In the genomic region with DNA sequence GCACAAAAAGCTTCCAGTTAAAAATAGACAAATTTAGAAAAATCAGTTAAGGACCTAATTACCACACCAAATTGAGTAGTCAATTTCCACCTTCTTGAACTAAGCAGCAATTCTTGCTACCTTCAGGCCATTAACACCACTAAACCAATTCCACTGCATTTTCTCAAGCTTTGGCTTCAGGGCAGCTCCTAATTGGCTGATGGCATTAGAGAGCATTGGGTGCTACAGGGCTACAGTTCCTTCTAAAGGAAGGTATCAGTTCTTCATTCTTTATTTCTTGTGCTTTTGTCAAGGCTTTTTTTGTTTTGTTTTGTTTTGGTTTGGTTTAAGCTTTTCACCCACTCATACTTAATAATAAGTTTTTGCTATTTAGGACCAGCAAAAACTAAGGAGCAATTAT, we compare ENCODE assay signal across 23 cellular contexts.
A peak's percentile ranks its signal among the peaks of the same experiment; 100 is the strongest.
DNase-seq lines count a peak whose midpoint lies in the region; ATAC-seq lines count a peak whose summit lies in the region.
"Had no signal": no experiment of that assay in that cellular context is flagged by ENCODE, and none has a peak within 500 bp of the region (broad histone marks: within the 10 kb centered on the region; RNA-seq: fewer than 3 reads in every experiment).

No MANE protein-coding gene starts in this region.

- H2BK120ac ChIP-seq in mesendoderm (ENCODE audit: low read depth, low read length): no peak overlapping the region

- H3K18ac ChIP-seq in mesendoderm (ENCODE audit: low read length): no peak overlapping the region

- H2AK5ac ChIP-seq in mesendoderm (ENCODE audit: low read length): no peak overlapping the region

- no peak overlapping the region for H3K4me3 ChIP-seq in mesendoderm (ENCODE audit: low read length)
- H3K4me3 ChIP-seq: HAP-1, SJSA1 had no signal

- no peaks in the 10 kb centered on the region for H3K79me2 ChIP-seq in mesendoderm (ENCODE audit: control insufficient read depth, insufficient read depth, low read length)

- H3K4ac ChIP-seq in mesendoderm (ENCODE audit: low read depth, low read length): no peak overlapping the region

- DNase-seq in NCI-H82 (lab: John Stamatoyannopoulos, UW): peak; percentile 46
- peak; percentile 78 for DNase-seq in mesendoderm
- DNase-seq in NCI-H1417 (lab: John Stamatoyannopoulos, UW): no peak
- DNase-seq in stimulated activated CD4-positive, alpha-beta T cell treated with anti-CD3 and anti-CD28 coated beads, Interleukin-4, amount 100 ng/mL, for 4 hours: no peak
- DNase-seq: DMS153, DND-41, GOT3, HFFc6, NCI-H1092 treated with DMSO at 0.1 percent for 48 hours, NCI-H1436 treated with DMSO at 0.1 percent for 48 hours, NCI-H1930, NCI-H2107, NCI-H446, NCI-H524 treated with DMSO at 0.1 percent for 48 hours, NCI-H774, Right ventricle myocardium superior, RPMI8226, T-helper 2 cell had no signal

- no peak overlapping the region for H3K23ac ChIP-seq in mesendoderm (ENCODE audit: low read length)

- ATAC-seq in GM18498 (IDR thresholded peaks at IDR 0.05; ENCODE audit: unreplicated experiment) (peak; percentile 75), HG02852 (IDR thresholded peaks at IDR 0.05; ENCODE audit: unreplicated experiment) (peak; percentile 62), HG02678 (IDR thresholded peaks at IDR 0.05; ENCODE audit: unreplicated experiment) (no peak)

- no peaks in the 10 kb centered on the region for H3K36me3 ChIP-seq in mesendoderm (ENCODE audit: control insufficient read depth, insufficient read depth, low read length)
- H3K36me3 ChIP-seq: HAP-1, SJSA1 had no signal

- no peaks in the 10 kb centered on the region for H3K27me3 ChIP-seq in mesendoderm (ENCODE audit: insufficient read depth, low read length, poor library complexity)
- H3K27me3 ChIP-seq: SJSA1 had no signal

- H3K4me1 ChIP-seq in mesendoderm (ENCODE audit: control insufficient read depth, low read depth, low read length): peaks cover 6% of the 10 kb centered on the region
- H3K4me1 ChIP-seq: SJSA1 had no signal

- H3K56ac ChIP-seq in mesendoderm (ENCODE audit: low read length): no peak overlapping the region

- H3K79me1 ChIP-seq in mesendoderm (ENCODE audit: low read length): no peaks in the 10 kb centered on the region

- no peak overlapping the region for H2BK15ac ChIP-seq in mesendoderm (replicated peaks; ENCODE audit: low read depth)

- no peak overlapping the region for H3K4me2 ChIP-seq in mesendoderm (ENCODE audit: low read length)

- H4K8ac ChIP-seq in mesendoderm (ENCODE audit: low read depth, low read length): no peak overlapping the region

- no peak overlapping the region for H2BK5ac ChIP-seq in mesendoderm (ENCODE audit: low read length)

- H3K27ac ChIP-seq in mesendoderm (ENCODE audit: low read depth, low read length): no peak overlapping the region
- H3K27ac ChIP-seq: SJSA1 had no signal

- H4K5ac ChIP-seq in mesendoderm (ENCODE audit: low read length): no peak overlapping the region

- H3K9ac ChIP-seq in mesendoderm (ENCODE audit: low read length): no peak overlapping the region

Comparison
In these comparisons a context has a peak if more than half of its experiments do, and no peak if none do; other contexts are left out.
1. DNase-seq: peak in NCI-H82 (single experiment) and mesendoderm (single experiment); none in NCI-H1417 (0 of 3) and stimulated activated CD4-positive, alpha-beta T cell treated with anti-CD3 and anti-CD28 coated beads, Interleukin-4, amount 100 ng/mL, for 4 hours (0 of 2).